10 cellular contexts compared by ENCODE assay signal in the genomic region with DNA sequence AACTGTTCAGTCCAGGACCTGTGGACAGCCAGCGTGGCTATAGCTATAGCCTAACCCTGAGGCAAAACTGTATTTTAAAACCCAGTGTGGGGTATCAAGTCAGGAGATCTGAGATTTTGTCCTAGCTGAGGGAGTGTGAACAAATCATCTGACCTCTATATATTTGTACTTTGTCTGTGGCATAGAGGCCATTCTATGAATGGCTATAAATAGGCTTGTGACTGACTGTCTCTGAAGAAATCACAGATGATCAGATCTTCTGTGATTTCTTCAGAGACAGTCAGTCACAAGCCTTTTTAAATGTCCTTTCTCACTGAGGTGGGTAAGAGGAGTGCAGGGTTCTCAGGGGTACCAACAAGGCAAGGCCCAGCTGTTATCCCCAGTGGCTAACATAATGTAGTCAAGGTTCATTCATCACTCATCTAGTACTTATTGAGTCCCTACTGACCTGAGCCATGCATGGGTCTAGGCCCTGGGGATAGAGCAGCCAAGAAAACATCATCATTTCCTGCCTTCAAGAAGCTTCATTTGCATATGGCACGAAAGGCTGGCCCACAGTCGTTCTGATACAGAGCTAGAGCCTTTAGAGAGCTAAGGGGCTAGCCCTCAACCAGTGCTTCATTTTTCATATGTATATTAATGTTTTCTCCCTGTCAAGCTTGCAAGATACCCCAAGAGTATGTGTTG. TPM values are rescaled to one million over a fixed set of nuclear protein-coding genes. Genes with fewer than 3 reads are reported as not detected.
DNase-seq lines count a peak whose midpoint lies in the region; ATAC-seq and TF ChIP-seq lines count a peak whose summit lies in the region.
"Had no signal": no experiment of that assay in that cellular context is flagged by ENCODE, and none has a peak within 500 bp of the region (broad histone marks: within the 10 kb centered on the region; RNA-seq: fewer than 3 reads in every experiment).

No MANE protein-coding gene starts in this region.

- H3K9me3 ChIP-seq in suprapubic skin (no peaks in the 10 kb centered on the region), trophoblast cell (ENCODE audit: insufficient read depth, low read depth, low read length) (no peaks in the 10 kb centered on the region)
- H3K9me3 ChIP-seq: right atrium auricular region, SJSA1 had no signal

- ATAC-seq in GM18517 (IDR thresholded peaks at IDR 0.05; ENCODE audit: unreplicated experiment) (peak; percentile 81), GM21381 (IDR thresholded peaks at IDR 0.05; ENCODE audit: unreplicated experiment) (peak; percentile 83), HG03108 (IDR thresholded peaks at IDR 0.05; ENCODE audit: unreplicated experiment) (peak; percentile 80)

- no peak overlapping the region for H3K23ac ChIP-seq in trophoblast cell (ENCODE audit: low read length)

- H3K9ac ChIP-seq in trophoblast cell (ENCODE audit: low read length) = no peak overlapping the region

- H4K12ac ChIP-seq in trophoblast cell (ENCODE audit: low read depth, low read length) = no peak overlapping the region

- no peaks in the 10 kb centered on the region for H3K36me3 ChIP-seq in brain microvascular endothelial cell (replicated peaks)
- H3K36me3 ChIP-seq in suprapubic skin = no peaks in the 10 kb centered on the region
- H3K36me3 ChIP-seq in trophoblast cell (ENCODE audit: control insufficient read depth in 1 of 2, insufficient read depth in 2 of 2, low read length in 2 of 2) = peaks cover 0 to 2% of the 10 kb centered on the region in 2 experiments
- H3K36me3 ChIP-seq: right atrium auricular region, SJSA1 had no signal

- H3K4me3 ChIP-seq in brain microvascular endothelial cell (ENCODE audit: low read depth, low read length) (no peak overlapping the region), suprapubic skin (no peak overlapping the region), trophoblast cell (ENCODE audit: low read depth, low read length) (no peak overlapping the region)
- H3K4me3 ChIP-seq: right atrium auricular region, SJSA1 had no signal

- no peaks in the 10 kb centered on the region for H3K79me2 ChIP-seq in trophoblast cell (ENCODE audit: control insufficient read depth, insufficient read depth, low read length, poor library complexity)

- no peak overlapping the region for H2BK12ac ChIP-seq in trophoblast cell (ENCODE audit: low read length)

- H3K79me1 ChIP-seq in trophoblast cell (ENCODE audit: low read length) = no peaks in the 10 kb centered on the region

- WGBS in suprapubic skin = 69% methylated on average over 3 of the region's 3 CpGs
- WGBS in trophoblast cell (ENCODE audit: extremely low coverage, insufficient coverage, insufficient read length) = no CpG with 5 or more reads among the region's 3 CpGs

- H3K4me1 ChIP-seq in suprapubic skin (peaks cover 15% of the 10 kb centered on the region), trophoblast cell (ENCODE audit: control insufficient read depth in 1 of 2, insufficient read depth in 2 of 2, low read length in 2 of 2) (peaks cover 5% of the 10 kb centered on the region in 2 experiments)
- H3K4me1 ChIP-seq: SJSA1 had no signal

- no peak overlapping the region for H2AFZ ChIP-seq in trophoblast cell (ENCODE audit: insufficient read depth, low read length, poor library complexity)

- no peak overlapping the region for H3K14ac ChIP-seq in trophoblast cell (ENCODE audit: low read length)

- H2AK5ac ChIP-seq in trophoblast cell (ENCODE audit: low read length) = no peak overlapping the region

- H4K91ac ChIP-seq in trophoblast cell (ENCODE audit: low read depth, low read length) = no peak overlapping the region

- no peak overlapping the region for H3K18ac ChIP-seq in trophoblast cell (ENCODE audit: low read length)

- H3K27ac ChIP-seq in brain microvascular endothelial cell (peak overlapping the region; percentile 29), suprapubic skin (no peak overlapping the region), trophoblast cell (ENCODE audit: low read depth, low read length) (no peak overlapping the region), caudate nucleus (ENCODE audit: low read depth, low read length) (no peak overlapping the region)
- H3K27ac ChIP-seq: right atrium auricular region, SJSA1 had no signal

- no peaks in the 10 kb centered on the region for H3K27me3 ChIP-seq in brain microvascular endothelial cell (replicated peaks)
- H3K27me3 ChIP-seq in suprapubic skin = no peaks in the 10 kb centered on the region
- H3K27me3 ChIP-seq in trophoblast cell (ENCODE audit: insufficient read depth, low read length) = no peaks in the 10 kb centered on the region
- H3K27me3 ChIP-seq: right atrium auricular region, SJSA1 had no signal

- H2BK5ac ChIP-seq in trophoblast cell (ENCODE audit: low read depth, low read length, poor library complexity) = no peak overlapping the region

- H4K8ac ChIP-seq in trophoblast cell (ENCODE audit: low read depth, low read length) = no peak overlapping the region

- H2BK120ac ChIP-seq in trophoblast cell (ENCODE audit: insufficient read depth, low read length, poor library complexity) = no peak overlapping the region

- TF ChIP-seq EP300 in suprapubic skin (IDR thresholded peaks at IDR 0.05) = no peak

- no peak overlapping the region for H3K4ac ChIP-seq in trophoblast cell (ENCODE audit: low read depth, low read length)

- TF ChIP-seq POLR2A in suprapubic skin (IDR thresholded peaks at IDR 0.05) = no peak

- no peak for TF ChIP-seq CTCF in brain microvascular endothelial cell (IDR thresholded peaks at IDR 0.05; ENCODE audit: low read depth, low read length, missing control alignments)
- TF ChIP-seq CTCF in suprapubic skin (IDR thresholded peaks at IDR 0.05) = no peak

- H3K4me2 ChIP-seq in trophoblast cell (ENCODE audit: low read length) = no peak overlapping the region

- in situ Hi-C loops in brain microvascular endothelial cell (cut with HindIII; ENCODE audit: low pct_ligation_motif_present, low sequenced_read_pairs) = no loop called here

- DNase-seq in brain microvascular endothelial cell (no peak), suprapubic skin (ENCODE audit: low spot score in 2 of 2) (no peak), MV-4-11 (lab: John Stamatoyannopoulos, UW) (no peak), trophoblast cell (no peak), caudate nucleus (lab: John Stamatoyannopoulos, UW) (no peak)

RNA-seq across cellular contexts. Expression of a gene that starts 53.3 kb away (rescaled TPM):
- 100 to 1,000 TPM in 3 of 4 donors, 10 to 100 TPM in 1; 85.5 to 152 (median 140) TPM for total RNA-seq in suprapubic skin
- polyA plus RNA-seq in trophoblast cell (2013) = 31.9 and 33.4 TPM in 2 replicates
